ENCODE assay signal across 1 cellular context in genomic region chr11:118896472-118896913, GRCh38.
A peak's percentile ranks its signal among the peaks of the same experiment; 100 is the strongest.
TF ChIP-seq lines count a peak whose summit lies in the region.

No MANE protein-coding gene starts in this region.

TF ChIP-seq in HCT116, 20 proteins besides CTCF, POLR2A, EP300 and RAD21:
- TF ChIP-seq SRF (IDR thresholded peaks at IDR 0.05; ENCODE audit: low read depth) (no peak), ZFX (IDR thresholded peaks at IDR 0.05) (peak; percentile 15; the same call in 1 of the 2 replicates)
- TF ChIP-seq, protein P1, sequence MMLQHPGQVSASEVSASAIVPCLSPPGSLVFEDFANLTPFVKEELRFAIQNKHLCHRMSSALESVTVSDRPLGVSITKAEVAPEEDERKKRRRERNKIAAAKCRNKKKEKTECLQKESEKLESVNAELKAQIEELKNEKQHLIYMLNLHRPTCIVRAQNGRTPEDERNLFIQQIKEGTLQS (IDR thresholded peaks at IDR 0.05), result no peak
